Comparison of ENCODE assay signal across 1 cellular context in the genomic region with DNA sequence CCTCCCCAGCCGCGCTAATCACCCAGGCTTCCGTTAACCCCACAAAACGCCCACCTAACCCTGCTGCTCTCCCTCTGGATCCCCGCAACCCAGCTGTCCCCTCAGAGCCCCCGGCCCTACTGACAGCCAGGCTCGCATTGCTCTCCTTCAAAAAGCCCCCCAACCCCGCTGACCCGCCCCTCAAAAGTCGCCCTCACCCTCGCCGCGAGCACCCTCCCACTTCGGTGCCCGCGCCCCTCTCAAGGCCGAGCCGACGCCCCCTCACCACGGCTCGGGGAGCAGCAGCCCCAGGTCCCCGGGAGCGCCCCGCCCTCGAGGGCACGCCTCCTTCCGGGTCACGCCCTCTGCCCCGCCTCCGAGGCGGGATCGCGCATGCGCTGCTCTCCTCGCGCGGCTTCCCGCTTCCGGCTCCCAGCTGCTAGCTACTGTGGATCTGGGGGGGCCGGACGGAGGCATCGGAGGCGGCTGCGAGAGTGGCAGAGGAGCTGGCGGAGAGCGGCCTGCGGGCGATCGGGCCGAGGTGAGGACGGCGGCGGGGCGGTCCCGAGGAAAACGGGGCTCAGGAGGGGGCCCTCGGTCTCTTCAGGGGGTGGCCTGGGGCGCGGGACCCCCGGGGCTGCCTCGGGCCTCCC.
TF ChIP-seq lines count a peak whose summit lies in the region.

No MANE protein-coding gene starts in this region.

TF ChIP-seq in HepG2, 621 proteins besides CTCF, POLR2A, EP300 and RAD21 (continued from another document and continues in another):
- TF ChIP-seq, protein P1, sequence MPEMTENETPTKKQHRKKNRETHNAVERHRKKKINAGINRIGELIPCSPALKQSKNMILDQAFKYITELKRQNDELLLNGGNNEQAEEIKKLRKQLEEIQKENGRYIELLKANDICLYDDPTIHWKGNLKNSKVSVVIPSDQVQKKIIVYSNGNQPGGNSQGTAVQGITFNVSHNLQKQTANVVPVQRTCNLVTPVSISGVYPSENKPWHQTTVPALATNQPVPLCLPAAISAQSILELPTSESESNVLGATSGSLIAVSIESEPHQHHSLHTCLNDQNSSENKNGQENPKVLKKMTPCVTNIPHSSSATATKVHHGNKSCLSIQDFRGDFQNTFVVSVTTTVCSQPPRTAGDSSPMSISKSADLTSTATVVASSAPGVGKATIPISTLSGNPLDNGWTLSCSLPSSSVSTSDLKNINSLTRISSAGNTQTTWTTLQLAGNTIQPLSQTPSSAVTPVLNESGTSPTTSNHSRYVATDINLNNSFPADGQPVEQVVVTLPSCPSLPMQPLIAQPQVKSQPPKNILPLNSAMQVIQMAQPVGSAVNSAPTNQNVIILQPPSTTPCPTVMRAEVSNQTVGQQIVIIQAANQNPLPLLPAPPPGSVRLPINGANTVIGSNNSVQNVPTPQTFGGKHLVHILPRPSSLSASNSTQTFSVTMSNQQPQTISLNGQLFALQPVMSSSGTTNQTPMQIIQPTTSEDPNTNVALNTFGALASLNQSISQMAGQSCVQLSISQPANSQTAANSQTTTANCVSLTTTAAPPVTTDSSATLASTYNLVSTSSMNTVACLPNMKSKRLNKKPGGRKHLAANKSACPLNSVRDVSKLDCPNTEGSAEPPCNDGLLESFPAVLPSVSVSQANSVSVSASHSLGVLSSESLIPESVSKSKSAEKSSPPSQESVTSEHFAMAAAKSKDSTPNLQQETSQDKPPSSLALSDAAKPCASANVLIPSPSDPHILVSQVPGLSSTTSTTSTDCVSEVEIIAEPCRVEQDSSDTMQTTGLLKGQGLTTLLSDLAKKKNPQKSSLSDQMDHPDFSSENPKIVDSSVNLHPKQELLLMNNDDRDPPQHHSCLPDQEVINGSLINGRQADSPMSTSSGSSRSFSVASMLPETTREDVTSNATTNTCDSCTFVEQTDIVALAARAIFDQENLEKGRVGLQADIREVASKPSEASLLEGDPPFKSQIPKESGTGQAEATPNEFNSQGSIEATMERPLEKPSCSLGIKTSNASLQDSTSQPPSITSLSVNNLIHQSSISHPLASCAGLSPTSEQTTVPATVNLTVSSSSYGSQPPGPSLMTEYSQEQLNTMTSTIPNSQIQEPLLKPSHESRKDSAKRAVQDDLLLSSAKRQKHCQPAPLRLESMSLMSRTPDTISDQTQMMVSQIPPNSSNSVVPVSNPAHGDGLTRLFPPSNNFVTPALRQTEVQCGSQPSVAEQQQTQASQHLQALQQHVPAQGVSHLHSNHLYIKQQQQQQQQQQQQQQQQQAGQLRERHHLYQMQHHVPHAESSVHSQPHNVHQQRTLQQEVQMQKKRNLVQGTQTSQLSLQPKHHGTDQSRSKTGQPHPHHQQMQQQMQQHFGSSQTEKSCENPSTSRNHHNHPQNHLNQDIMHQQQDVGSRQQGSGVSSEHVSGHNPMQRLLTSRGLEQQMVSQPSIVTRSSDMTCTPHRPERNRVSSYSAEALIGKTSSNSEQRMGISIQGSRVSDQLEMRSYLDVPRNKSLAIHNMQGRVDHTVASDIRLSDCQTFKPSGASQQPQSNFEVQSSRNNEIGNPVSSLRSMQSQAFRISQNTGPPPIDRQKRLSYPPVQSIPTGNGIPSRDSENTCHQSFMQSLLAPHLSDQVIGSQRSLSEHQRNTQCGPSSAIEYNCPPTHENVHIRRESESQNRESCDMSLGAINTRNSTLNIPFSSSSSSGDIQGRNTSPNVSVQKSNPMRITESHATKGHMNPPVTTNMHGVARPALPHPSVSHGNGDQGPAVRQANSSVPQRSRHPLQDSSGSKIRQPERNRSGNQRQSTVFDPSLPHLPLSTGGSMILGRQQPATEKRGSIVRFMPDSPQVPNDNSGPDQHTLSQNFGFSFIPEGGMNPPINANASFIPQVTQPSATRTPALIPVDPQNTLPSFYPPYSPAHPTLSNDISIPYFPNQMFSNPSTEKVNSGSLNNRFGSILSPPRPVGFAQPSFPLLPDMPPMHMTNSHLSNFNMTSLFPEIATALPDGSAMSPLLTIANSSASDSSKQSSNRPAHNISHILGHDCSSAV (CRISPR knock-in tag; IDR thresholded peaks at IDR 0.05; ENCODE audit: borderline replicate concordance) = no peak
- TF ChIP-seq ZNF232 (CRISPR knock-in tag; IDR thresholded peaks at IDR 0.05; ENCODE audit: borderline replicate concordance) (no peak), ZNF615 (CRISPR knock-in tag; IDR thresholded peaks at IDR 0.05; ENCODE audit: borderline replicate concordance) (no peak), ZFY (CRISPR knock-in tag; IDR thresholded peaks at IDR 0.05) (peak; percentile 63), MIER2 (CRISPR knock-in tag; IDR thresholded peaks at IDR 0.05) (no peak), SIN3B (IDR thresholded peaks at IDR 0.05; ENCODE audit: low read length) (no peak), ZNF724P (CRISPR knock-in tag; IDR thresholded peaks at IDR 0.05; ENCODE audit: borderline replicate concordance) (no peak), ZNF788 (CRISPR knock-in tag; IDR thresholded peaks at IDR 0.05; ENCODE audit: borderline replicate concordance) (peak; percentile 71; the same call in 1 of the 2 replicates), NR2F1 (CRISPR knock-in tag; IDR thresholded peaks at IDR 0.05) (no peak), CENPX (CRISPR knock-in tag; IDR thresholded peaks at IDR 0.05) (no peak), ZNF546 (CRISPR knock-in tag; conservative IDR thresholded peaks at IDR 0.05) (0 out of 2 replicates have a peak, but pooled peaks have one; percentile 49), KLF16 (CRISPR knock-in tag; IDR thresholded peaks at IDR 0.05) (peak; percentile 35 to 69; a peak in 2 of 4 replicates), SMYD3 (CRISPR knock-in tag; IDR thresholded peaks at IDR 0.05) (no peak), PITX1 (CRISPR knock-in tag; IDR thresholded peaks at IDR 0.05) (no peak), ZNF878 (CRISPR knock-in tag; IDR thresholded peaks at IDR 0.05) (no peak), ZFP37 (CRISPR knock-in tag; IDR thresholded peaks at IDR 0.05; ENCODE audit: borderline replicate concordance) (no peak), ZNF24 (IDR thresholded peaks at IDR 0.05) (no peak), SP1 (IDR thresholded peaks at IDR 0.05) (no peak), SP1 (CRISPR knock-in tag; IDR thresholded peaks at IDR 0.05) (peak; percentile 97), SIN3A (IDR thresholded peaks at IDR 0.05; ENCODE audit: borderline replicate concordance, low read depth, low read length) (peak; percentile 60; the same call in 1 of the 2 replicates), ZNF567 (CRISPR knock-in tag; IDR thresholded peaks at IDR 0.05; ENCODE audit: borderline replicate concordance) (peak; percentile 65; the same call in 1 of the 2 replicates), GLI4 (CRISPR knock-in tag; IDR thresholded peaks at IDR 0.05; ENCODE audit: borderline replicate concordance) (no peak), CC2D1A (CRISPR knock-in tag; IDR thresholded peaks at IDR 0.05) (no peak), CBFB (CRISPR knock-in tag; IDR thresholded peaks at IDR 0.05) (peak; percentile 34; the same call in 1 of the 2 replicates), MXD4 (CRISPR knock-in tag; IDR thresholded peaks at IDR 0.05) (peak; percentile 57; the same call in 1 of the 2 replicates), MBD4 (IDR thresholded peaks at IDR 0.05; ENCODE audit: borderline replicate concordance, low read length) (no peak), ZFP36 (IDR thresholded peaks at IDR 0.05; ENCODE audit: borderline replicate concordance, low read depth, low read length, partially characterized antibody) (no peak), HES4 (CRISPR knock-in tag; IDR thresholded peaks at IDR 0.05; ENCODE audit: borderline replicate concordance) (0 out of 2 replicates have a peak, but pooled peaks have one; percentile 75), ZBTB42 (CRISPR knock-in tag; IDR thresholded peaks at IDR 0.05) (no peak), ELF3 (CRISPR knock-in tag; IDR thresholded peaks at IDR 0.05) (peak; percentile 80), ZNF253 (CRISPR knock-in tag; IDR thresholded peaks at IDR 0.05; ENCODE audit: borderline replicate concordance) (no peak)
- TF ChIP-seq, protein P2, sequence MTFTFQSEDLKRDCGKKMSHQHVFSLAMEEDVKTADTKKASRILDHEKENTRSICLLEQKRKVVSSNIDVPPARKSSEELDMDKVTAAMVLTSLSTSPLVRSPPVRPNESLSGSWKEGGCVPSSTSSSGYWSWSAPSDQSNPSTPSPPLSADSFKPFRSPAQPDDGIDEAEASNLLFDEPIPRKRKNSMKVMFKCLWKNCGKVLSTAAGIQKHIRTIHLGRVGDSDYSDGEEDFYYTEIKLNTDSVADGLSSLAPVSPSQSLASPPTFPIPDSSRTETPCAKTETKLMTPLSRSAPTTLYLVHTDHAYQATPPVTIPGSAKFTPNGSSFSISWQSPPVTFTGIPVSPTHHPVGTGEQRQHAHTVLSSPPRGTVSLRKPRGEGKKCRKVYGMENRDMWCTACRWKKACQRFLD (CRISPR knock-in tag; IDR thresholded peaks at IDR 0.05; ENCODE audit: borderline replicate concordance) = no peak
- TF ChIP-seq, protein P3, sequence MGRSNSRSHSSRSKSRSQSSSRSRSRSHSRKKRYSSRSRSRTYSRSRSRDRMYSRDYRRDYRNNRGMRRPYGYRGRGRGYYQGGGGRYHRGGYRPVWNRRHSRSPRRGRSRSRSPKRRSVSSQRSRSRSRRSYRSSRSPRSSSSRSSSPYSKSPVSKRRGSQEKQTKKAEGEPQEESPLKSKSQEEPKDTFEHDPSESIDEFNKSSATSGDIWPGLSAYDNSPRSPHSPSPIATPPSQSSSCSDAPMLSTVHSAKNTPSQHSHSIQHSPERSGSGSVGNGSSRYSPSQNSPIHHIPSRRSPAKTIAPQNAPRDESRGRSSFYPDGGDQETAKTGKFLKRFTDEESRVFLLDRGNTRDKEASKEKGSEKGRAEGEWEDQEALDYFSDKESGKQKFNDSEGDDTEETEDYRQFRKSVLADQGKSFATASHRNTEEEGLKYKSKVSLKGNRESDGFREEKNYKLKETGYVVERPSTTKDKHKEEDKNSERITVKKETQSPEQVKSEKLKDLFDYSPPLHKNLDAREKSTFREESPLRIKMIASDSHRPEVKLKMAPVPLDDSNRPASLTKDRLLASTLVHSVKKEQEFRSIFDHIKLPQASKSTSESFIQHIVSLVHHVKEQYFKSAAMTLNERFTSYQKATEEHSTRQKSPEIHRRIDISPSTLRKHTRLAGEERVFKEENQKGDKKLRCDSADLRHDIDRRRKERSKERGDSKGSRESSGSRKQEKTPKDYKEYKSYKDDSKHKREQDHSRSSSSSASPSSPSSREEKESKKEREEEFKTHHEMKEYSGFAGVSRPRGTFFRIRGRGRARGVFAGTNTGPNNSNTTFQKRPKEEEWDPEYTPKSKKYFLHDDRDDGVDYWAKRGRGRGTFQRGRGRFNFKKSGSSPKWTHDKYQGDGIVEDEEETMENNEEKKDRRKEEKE (IDR thresholded peaks at IDR 0.05) = no peak
- TF ChIP-seq, protein P4, sequence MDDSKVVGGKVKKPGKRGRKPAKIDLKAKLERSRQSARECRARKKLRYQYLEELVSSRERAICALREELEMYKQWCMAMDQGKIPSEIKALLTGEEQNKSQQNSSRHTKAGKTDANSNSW (CRISPR knock-in tag; IDR thresholded peaks at IDR 0.05; ENCODE audit: borderline replicate concordance) = no peak
- TF ChIP-seq, protein P5, sequence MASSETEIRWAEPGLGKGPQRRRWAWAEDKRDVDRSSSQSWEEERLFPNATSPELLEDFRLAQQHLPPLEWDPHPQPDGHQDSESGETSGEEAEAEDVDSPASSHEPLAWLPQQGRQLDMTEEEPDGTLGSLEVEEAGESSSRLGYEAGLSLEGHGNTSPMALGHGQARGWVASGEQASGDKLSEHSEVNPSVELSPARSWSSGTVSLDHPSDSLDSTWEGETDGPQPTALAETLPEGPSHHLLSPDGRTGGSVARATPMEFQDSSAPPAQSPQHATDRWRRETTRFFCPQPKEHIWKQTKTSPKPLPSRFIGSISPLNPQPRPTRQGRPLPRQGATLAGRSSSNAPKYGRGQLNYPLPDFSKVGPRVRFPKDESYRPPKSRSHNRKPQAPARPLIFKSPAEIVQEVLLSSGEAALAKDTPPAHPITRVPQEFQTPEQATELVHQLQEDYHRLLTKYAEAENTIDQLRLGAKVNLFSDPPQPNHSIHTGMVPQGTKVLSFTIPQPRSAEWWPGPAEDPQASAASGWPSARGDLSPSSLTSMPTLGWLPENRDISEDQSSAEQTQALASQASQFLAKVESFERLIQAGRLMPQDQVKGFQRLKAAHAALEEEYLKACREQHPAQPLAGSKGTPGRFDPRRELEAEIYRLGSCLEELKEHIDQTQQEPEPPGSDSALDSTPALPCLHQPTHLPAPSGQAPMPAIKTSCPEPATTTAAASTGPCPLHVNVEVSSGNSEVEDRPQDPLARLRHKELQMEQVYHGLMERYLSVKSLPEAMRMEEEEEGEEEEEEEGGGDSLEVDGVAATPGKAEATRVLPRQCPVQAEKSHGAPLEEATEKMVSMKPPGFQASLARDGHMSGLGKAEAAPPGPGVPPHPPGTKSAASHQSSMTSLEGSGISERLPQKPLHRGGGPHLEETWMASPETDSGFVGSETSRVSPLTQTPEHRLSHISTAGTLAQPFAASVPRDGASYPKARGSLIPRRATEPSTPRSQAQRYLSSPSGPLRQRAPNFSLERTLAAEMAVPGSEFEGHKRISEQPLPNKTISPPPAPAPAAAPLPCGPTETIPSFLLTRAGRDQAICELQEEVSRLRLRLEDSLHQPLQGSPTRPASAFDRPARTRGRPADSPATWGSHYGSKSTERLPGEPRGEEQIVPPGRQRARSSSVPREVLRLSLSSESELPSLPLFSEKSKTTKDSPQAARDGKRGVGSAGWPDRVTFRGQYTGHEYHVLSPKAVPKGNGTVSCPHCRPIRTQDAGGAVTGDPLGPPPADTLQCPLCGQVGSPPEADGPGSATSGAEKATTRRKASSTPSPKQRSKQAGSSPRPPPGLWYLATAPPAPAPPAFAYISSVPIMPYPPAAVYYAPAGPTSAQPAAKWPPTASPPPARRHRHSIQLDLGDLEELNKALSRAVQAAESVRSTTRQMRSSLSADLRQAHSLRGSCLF (CRISPR knock-in tag; IDR thresholded peaks at IDR 0.05; ENCODE audit: borderline replicate concordance) = no peak
- TF ChIP-seq, protein P6, sequence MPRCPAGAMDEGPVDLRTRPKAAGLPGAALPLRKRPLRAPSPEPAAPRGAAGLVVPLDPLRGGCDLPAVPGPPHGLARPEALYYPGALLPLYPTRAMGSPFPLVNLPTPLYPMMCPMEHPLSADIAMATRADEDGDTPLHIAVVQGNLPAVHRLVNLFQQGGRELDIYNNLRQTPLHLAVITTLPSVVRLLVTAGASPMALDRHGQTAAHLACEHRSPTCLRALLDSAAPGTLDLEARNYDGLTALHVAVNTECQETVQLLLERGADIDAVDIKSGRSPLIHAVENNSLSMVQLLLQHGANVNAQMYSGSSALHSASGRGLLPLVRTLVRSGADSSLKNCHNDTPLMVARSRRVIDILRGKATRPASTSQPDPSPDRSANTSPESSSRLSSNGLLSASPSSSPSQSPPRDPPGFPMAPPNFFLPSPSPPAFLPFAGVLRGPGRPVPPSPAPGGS (CRISPR knock-in tag; IDR thresholded peaks at IDR 0.05) = no peak
- TF ChIP-seq, protein P7, sequence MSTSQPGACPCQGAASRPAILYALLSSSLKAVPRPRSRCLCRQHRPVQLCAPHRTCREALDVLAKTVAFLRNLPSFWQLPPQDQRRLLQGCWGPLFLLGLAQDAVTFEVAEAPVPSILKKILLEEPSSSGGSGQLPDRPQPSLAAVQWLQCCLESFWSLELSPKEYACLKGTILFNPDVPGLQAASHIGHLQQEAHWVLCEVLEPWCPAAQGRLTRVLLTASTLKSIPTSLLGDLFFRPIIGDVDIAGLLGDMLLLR (CRISPR knock-in tag; IDR thresholded peaks at IDR 0.05) = no peak
- TF ChIP-seq, protein P8, sequence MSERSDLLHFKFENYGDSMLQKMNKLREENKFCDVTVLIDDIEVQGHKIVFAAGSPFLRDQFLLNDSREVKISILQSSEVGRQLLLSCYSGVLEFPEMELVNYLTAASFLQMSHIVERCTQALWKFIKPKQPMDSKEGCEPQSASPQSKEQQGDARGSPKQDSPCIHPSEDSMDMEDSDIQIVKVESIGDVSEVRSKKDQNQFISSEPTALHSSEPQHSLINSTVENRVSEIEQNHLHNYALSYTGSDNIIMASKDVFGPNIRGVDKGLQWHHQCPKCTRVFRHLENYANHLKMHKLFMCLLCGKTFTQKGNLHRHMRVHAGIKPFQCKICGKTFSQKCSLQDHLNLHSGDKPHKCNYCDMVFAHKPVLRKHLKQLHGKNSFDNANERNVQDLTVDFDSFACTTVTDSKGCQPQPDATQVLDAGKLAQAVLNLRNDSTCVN (CRISPR knock-in tag; IDR thresholded peaks at IDR 0.05; ENCODE audit: borderline replicate concordance) = no peak
